ENCODE assay signal across 8 cellular contexts in genomic region chr2:37877457-37878315, GRCh38. TPM values are rescaled to one million over a fixed set of nuclear protein-coding genes. Genes with fewer than 3 reads are reported as not detected.
DNase-seq lines count a peak whose midpoint lies in the region; ATAC-seq lines count a peak whose summit lies in the region.

No MANE protein-coding gene starts in this region.

- no peaks in the 10 kb centered on the region for H3K36me3 Mint-ChIP-seq in activated naive CD4-positive, alpha-beta T cell treated with anti-CD3 and anti-CD28 coated beads, Interleukin-2, amount 50 U/mL, for 72 hours

- no peaks in the 10 kb centered on the region for H3K9me3 Mint-ChIP-seq in activated naive CD4-positive, alpha-beta T cell treated with anti-CD3 and anti-CD28 coated beads, Interleukin-2, amount 50 U/mL, for 72 hours

- DNase-seq in activated naive CD4-positive, alpha-beta T cell treated with anti-CD3 and anti-CD28 coated beads, Interleukin-2, amount 50 U/mL, for 72 hours (ENCODE audit: low spot score in 2 of 2), result peak in 1 of 2 donors; percentile 56
- no peak for DNase-seq in activated naive CD4-positive, alpha-beta T cell treated with anti-CD3 and anti-CD28 coated beads, Interleukin-2, amount 50 U/mL, for 16 hours
- DNase-seq in Kasumi-1 (lab: John Stamatoyannopoulos, UW), result peak; percentile 69 to 84
- peak; percentile 72 for DNase-seq in RKO (ENCODE audit: low spot score)
- DNase-seq in dermis microvascular lymphatic vessel endothelial cell (ENCODE audit: low read depth in 2 of 2), result peak; percentile 64 to 73
- DNase-seq in lung microvascular endothelial cell (ENCODE audit: low read depth in 2 of 2), result peak; percentile 70 to 83

- peak; percentile 76 to 81 for ATAC-seq in activated naive CD4-positive, alpha-beta T cell treated with anti-CD3 and anti-CD28 coated beads, Interleukin-2, amount 50 U/mL, for 72 hours
- no peak for ATAC-seq in HG02870 (IDR thresholded peaks at IDR 0.05; ENCODE audit: unreplicated experiment)
- no peak for ATAC-seq in GM21526 (IDR thresholded peaks at IDR 0.05; ENCODE audit: low FRiP score, unreplicated experiment)

- H3K27ac Mint-ChIP-seq in activated naive CD4-positive, alpha-beta T cell treated with anti-CD3 and anti-CD28 coated beads, Interleukin-2, amount 50 U/mL, for 72 hours, result no peak overlapping the region

RNA-seq across cellular contexts. Expression of gene RMDN2, which starts 47.4 kb away (rescaled TPM):
- 1 to 10 TPM in 1 of 2 donors, under 1 TPM in 1; 0.75 to 1.5 TPM for total RNA-seq in activated naive CD4-positive, alpha-beta T cell treated with anti-CD3 and anti-CD28 coated beads, Interleukin-2, amount 50 U/mL, for 72 hours
- total RNA-seq in dermis microvascular lymphatic vessel endothelial cell (1.3 and 2.3 TPM in 2 replicates), lung microvascular endothelial cell (1.6 and 2.0 TPM in 2 replicates)

Comparison
In these comparisons a context has a peak if more than half of its experiments do, and no peak if none do; other contexts are left out.
1. ATAC-seq: peak in activated naive CD4-positive, alpha-beta T cell treated with anti-CD3 and anti-CD28 coated beads, Interleukin-2, amount 50 U/mL, for 72 hours (2 of 2); none in HG02870 (single experiment) and GM21526 (single experiment).